In genomic region chr6:37511910-37512399, GRCh38 we compare ENCODE assay signal across 27 cellular contexts. TPM values are rescaled to one million over a fixed set of nuclear protein-coding genes. Genes with fewer than 3 reads are reported as not detected.
A peak's percentile ranks its signal among the peaks of the same experiment; 100 is the strongest.
DNase-seq lines count a peak whose midpoint lies in the region; ATAC-seq and TF ChIP-seq lines count a peak whose summit lies in the region.
"Had no signal": no experiment of that assay in that cellular context is flagged by ENCODE, and none has a peak within 500 bp of the region (broad histone marks: within the 10 kb centered on the region; RNA-seq: fewer than 3 reads in every experiment).

No MANE protein-coding gene starts in this region.

- POLR2A ChIA-PET in CD8-positive, alpha-beta memory T cell (lab: Charles Lee) = interaction anchor here (1.2 kb wide), 1 partner anchor 8 kb away, joined by 5 read pairs; no protein-coding TSS in a partner anchor
- POLR2A ChIA-PET in IMR-90 (lab: Charles Lee; ENCODE audit: unreplicated experiment) = no interaction called here

- H3K4me3 Mint-ChIP-seq in CD8-positive, alpha-beta memory T cell = peak overlapping the region in 1 of 7 donors; percentile 63
- H3K4me3 Mint-ChIP-seq: activated CD8-positive, alpha-beta T cell treated with anti-CD3 and anti-CD28 coated beads for 36 hours; activated naive CD8-positive, alpha-beta T cell treated with anti-CD3 and anti-CD28 coated beads, Interleukin-2, amount 10 ng/mL, durations not matched to agents 7 days and 5 days; natural killer cell; type B pancreatic cell had no signal

- ATAC-seq in IMR-90 (ENCODE audit: low read depth) (no peak), HG03342 (IDR thresholded peaks at IDR 0.05; ENCODE audit: unreplicated experiment) (no peak), upper lobe of right lung (no peak)
- ATAC-seq: activated CD8-positive, alpha-beta T cell treated with anti-CD3 and anti-CD28 coated beads for 36 hours; gastrocnemius medialis; natural killer cell; right cardiac atrium had no signal

- H3K27ac ChIP-seq in CD8-positive, alpha-beta memory T cell (ENCODE audit: low read depth, low read length) = no peak overlapping the region
- no peak overlapping the region for H3K27ac ChIP-seq in IMR-90 (ENCODE audit: insufficient read depth, low read length)
- no peak overlapping the region for H3K27ac ChIP-seq in trophoblast cell (ENCODE audit: low read depth, low read length)
- H3K27ac ChIP-seq in upper lobe of right lung = no peak overlapping the region
- H3K27ac ChIP-seq: gastrocnemius medialis, parathyroid adenoma had no signal

- H3K79me1 ChIP-seq in IMR-90 (ENCODE audit: low read depth in 1 of 2, low read length in 2 of 2) (no peaks in the 10 kb centered on the region), trophoblast cell (ENCODE audit: low read length) (no peaks in the 10 kb centered on the region)

- no peaks in the 10 kb centered on the region for H3K27me3 ChIP-seq in CD8-positive, alpha-beta memory T cell (ENCODE audit: insufficient read depth, low read length, poor library complexity, severe bottlenecking)
- peaks cover 58% of the 10 kb centered on the region for H3K27me3 ChIP-seq in IMR-90 (ENCODE audit: control insufficient read depth, insufficient read depth, low read length)
- H3K27me3 ChIP-seq in trophoblast cell (ENCODE audit: insufficient read depth, low read length) = no peaks in the 10 kb centered on the region
- peaks cover 21% of the 10 kb centered on the region for H3K27me3 ChIP-seq in upper lobe of right lung

- H3K27me3 Mint-ChIP-seq in CD8-positive, alpha-beta memory T cell = peaks cover 0 to 4% of the 10 kb centered on the region in 2 donors
- H3K27me3 Mint-ChIP-seq: activated CD8-positive, alpha-beta T cell treated with anti-CD3 and anti-CD28 coated beads for 36 hours had no signal

- peaks cover 85 to 97% (median 91%) of the 10 kb centered on the region in 3 donors for H3K4me1 Mint-ChIP-seq in CD8-positive, alpha-beta memory T cell

- no peak for TF ChIP-seq POLR2A in IMR-90 (IDR thresholded peaks at IDR 0.05; ENCODE audit: low read depth, low read length)

- H3K9me1 ChIP-seq in IMR-90 (ENCODE audit: insufficient read depth, low read length) = no peaks in the 10 kb centered on the region

- H4K91ac ChIP-seq in IMR-90 (ENCODE audit: insufficient read depth, low read depth, low read length) (no peak overlapping the region), trophoblast cell (ENCODE audit: low read depth, low read length) (no peak overlapping the region)

- no peaks in the 10 kb centered on the region for H3K9me3 ChIP-seq in CD8-positive, alpha-beta memory T cell (ENCODE audit: low read length)
- H3K9me3 ChIP-seq in IMR-90 (ENCODE audit: control insufficient read depth, insufficient read depth, low read length) = no peaks in the 10 kb centered on the region
- no peaks in the 10 kb centered on the region for H3K9me3 ChIP-seq in trophoblast cell (ENCODE audit: insufficient read depth, low read depth, low read length)
- no peaks in the 10 kb centered on the region for H3K9me3 ChIP-seq in upper lobe of right lung
- H3K9me3 ChIP-seq: gastrocnemius medialis had no signal

- in situ Hi-C loops in IMR-90 (cut with MboI; ENCODE audit: low sequenced_read_pairs) = no loop called here

- no peak overlapping the region for H2BK12ac ChIP-seq in trophoblast cell (ENCODE audit: low read length)

- H4K12ac ChIP-seq in trophoblast cell (ENCODE audit: low read depth, low read length) = no peak overlapping the region

- H2BK120ac ChIP-seq in IMR-90 (ENCODE audit: low read depth, low read length) = no peak overlapping the region
- H2BK120ac ChIP-seq in trophoblast cell (ENCODE audit: insufficient read depth, low read length, poor library complexity) = no peak overlapping the region

- intact Hi-C loops in IMR-90 (cut with micrococcal nuclease) (no loop called here), upper lobe of right lung (cut with DNase I) (no loop called here)

- CTCF ChIA-PET in CD8-positive, alpha-beta memory T cell (lab: Charles Lee) = interaction anchor here (1.4 to 1.6 kb wide), 3 partner anchors 9 to 23 kb away, joined by 3 to 6 read pairs (median 4); no protein-coding TSS in a partner anchor
- CTCF ChIA-PET in IMR-90 (lab: Yijun Ruan, JAX) = no interaction called here

- no peak overlapping the region for H3K14ac ChIP-seq in IMR-90 (replicated peaks; ENCODE audit: low read depth, low read length)
- no peak overlapping the region for H3K14ac ChIP-seq in trophoblast cell (ENCODE audit: low read length)

- H3K18ac ChIP-seq in IMR-90 (ENCODE audit: low read depth, low read length) (no peak overlapping the region), trophoblast cell (ENCODE audit: low read length) (no peak overlapping the region)

- H2BK15ac ChIP-seq in IMR-90 (ENCODE audit: low read depth, low read length) = no peak overlapping the region

- peaks cover 79% of the 10 kb centered on the region for H3K4me1 ChIP-seq in CD8-positive, alpha-beta memory T cell (ENCODE audit: insufficient read depth, low read length)
- peaks cover 3% of the 10 kb centered on the region; the same call in 1 of the 2 replicates for H3K4me1 ChIP-seq in IMR-90 (ENCODE audit: control insufficient read depth, insufficient read depth, low read length)
- H3K4me1 ChIP-seq in trophoblast cell (ENCODE audit: control insufficient read depth in 1 of 2, insufficient read depth in 2 of 2, low read length in 2 of 2) = peaks cover 17 to 18% of the 10 kb centered on the region in 2 experiments
- H3K4me1 ChIP-seq in upper lobe of right lung = no peaks in the 10 kb centered on the region
- H3K4me1 ChIP-seq: gastrocnemius medialis had no signal

- H3K23ac ChIP-seq in IMR-90 (ENCODE audit: low read depth, low read length) (no peak overlapping the region), trophoblast cell (ENCODE audit: low read length) (no peak overlapping the region)

- peaks cover 0 to 1% (median 0%) of the 10 kb centered on the region in 3 donors for H3K36me3 Mint-ChIP-seq in CD8-positive, alpha-beta memory T cell
- H3K36me3 Mint-ChIP-seq: activated naive CD8-positive, alpha-beta T cell treated with anti-CD3 and anti-CD28 coated beads, Interleukin-2, amount 10 ng/mL, durations not matched to agents 7 days and 5 days; natural killer cell; type B pancreatic cell had no signal

- dilution Hi-C loops in IMR-90 (cut with HindIII; ENCODE audit: low sequenced_read_pairs, unreplicated experiment) = no loop called here

- H4K8ac ChIP-seq in IMR-90 (ENCODE audit: low read depth in 2 of 2, low read length in 2 of 2) = no peak overlapping the region
- no peak overlapping the region for H4K8ac ChIP-seq in trophoblast cell (ENCODE audit: low read depth, low read length)

- H4K5ac ChIP-seq in IMR-90 (ENCODE audit: low read depth, low read length) = no peak overlapping the region

- H3K4me2 ChIP-seq in IMR-90 (ENCODE audit: low read depth, low read length) (no peak overlapping the region), trophoblast cell (ENCODE audit: low read length) (peak overlapping the region; percentile 5)

- no peak for DNase-seq in CD8-positive, alpha-beta memory T cell
- no peak for DNase-seq in IMR-90
- DNase-seq in trophoblast cell = no peak
- no peak for DNase-seq in HT-29 (ENCODE audit: low spot score)
- DNase-seq in upper lobe of right lung = no peak
- DNase-seq: activated CD4-positive, CD25-positive, alpha-beta regulatory T cell treated with anti-CD3 and anti-CD28 coated beads, Interleukin-2, amount 50 U/mL, for 72 hours; activated CD8-positive, alpha-beta T cell treated with anti-CD3 and anti-CD28 coated beads for 36 hours; activated effector memory CD4-positive, alpha-beta T cell treated with Interleukin-2 at 50 U/mL for 16 hours; activated naive CD8-positive, alpha-beta T cell treated with anti-CD3 and anti-CD28 coated beads, Interleukin-2, amount 10 ng/mL, durations not matched to agents 7 days and 5 days; C1 segment of cervical spinal cord; central memory CD4-positive, alpha-beta T cell; dermis blood vessel endothelial cell; gastrocnemius medialis; hypothalamus; KBM-7; midbrain; MM.1S; natural killer cell; NCI-H2081; NCI-H345; NCI-H82; right cardiac atrium; stimulated activated CD4-positive, alpha-beta T cell treated with anti-CD3 and anti-CD28 coated beads, Interleukin-4, amount 100 ng/mL, for 1 hour had no signal

- no peaks in the 10 kb centered on the region for H4K20me1 ChIP-seq in IMR-90 (ENCODE audit: insufficient read depth, low read length)

- H3K36me3 ChIP-seq in CD8-positive, alpha-beta memory T cell (ENCODE audit: insufficient read depth, low read length) = no peaks in the 10 kb centered on the region
- H3K36me3 ChIP-seq in IMR-90 (ENCODE audit: control insufficient read depth, insufficient read depth, low read length) (no peaks in the 10 kb centered on the region), trophoblast cell (ENCODE audit: control insufficient read depth in 1 of 2, insufficient read depth in 2 of 2, low read length in 2 of 2) (no peaks in the 10 kb centered on the region), upper lobe of right lung (no peaks in the 10 kb centered on the region)
- H3K36me3 ChIP-seq: gastrocnemius medialis had no signal

- H2BK5ac ChIP-seq in IMR-90 (ENCODE audit: low read depth, low read length, poor library complexity, severe bottlenecking) (no peak overlapping the region), trophoblast cell (ENCODE audit: low read depth, low read length, poor library complexity) (no peak overlapping the region)

- H3K79me2 ChIP-seq in trophoblast cell (ENCODE audit: control insufficient read depth, insufficient read depth, low read length, poor library complexity) = no peaks in the 10 kb centered on the region
- H3K79me2 ChIP-seq: parathyroid adenoma had no signal

- 20% methylated on average over 9 of the region's 16 CpGs; no CpG with 5 or more reads in 1 of the 2 experiments for WGBS in IMR-90 (ENCODE audit: extremely low coverage in 2 of 2, insufficient read length in 1 of 2), 2 experiments
- no CpG with 5 or more reads among the region's 16 CpGs for WGBS in trophoblast cell (ENCODE audit: extremely low coverage, insufficient coverage, insufficient read length)

- H2AFZ ChIP-seq in IMR-90 (replicated peaks; ENCODE audit: low read length, poor library complexity) = peak overlapping the region; percentile 61
- no peak overlapping the region for H2AFZ ChIP-seq in trophoblast cell (ENCODE audit: insufficient read depth, low read length, poor library complexity)
- H2AFZ ChIP-seq: parathyroid adenoma had no signal

- no peak overlapping the region for H3K9ac ChIP-seq in IMR-90 (ENCODE audit: low read depth, low read length)
- H3K9ac ChIP-seq in trophoblast cell (ENCODE audit: low read length) = no peak overlapping the region
- H3K9ac ChIP-seq: parathyroid adenoma had no signal

- H3K9me3 Mint-ChIP-seq in CD8-positive, alpha-beta memory T cell = no peaks in the 10 kb centered on the region
- H3K9me3 Mint-ChIP-seq: activated naive CD8-positive, alpha-beta T cell treated with anti-CD3 and anti-CD28 coated beads, Interleukin-2, amount 10 ng/mL, durations not matched to agents 7 days and 5 days; natural killer cell; type B pancreatic cell had no signal

- BruUV-seq in IMR-90 (replicated peaks; lab: Mats Ljungman, UMichigan) = no TSS peak

- no peak overlapping the region for H2AK5ac ChIP-seq in IMR-90 (ENCODE audit: low read depth, low read length)
- no peak overlapping the region for H2AK5ac ChIP-seq in trophoblast cell (ENCODE audit: low read length)

- H3K56ac ChIP-seq in IMR-90 (ENCODE audit: extremely low read depth, insufficient read depth, low read length) = no peak overlapping the region

- H3K4ac ChIP-seq in IMR-90 (ENCODE audit: low read depth, low read length) (no peak overlapping the region), trophoblast cell (ENCODE audit: low read depth, low read length) (no peak overlapping the region)

- H2AK9ac ChIP-seq in IMR-90 (replicated peaks; ENCODE audit: low read depth, low read length, poor library complexity) = no peak overlapping the region

- H3K27ac Mint-ChIP-seq in CD8-positive, alpha-beta memory T cell = peak overlapping the region; percentile 12 to 97 (median 65)
- H3K27ac Mint-ChIP-seq: activated CD8-positive, alpha-beta T cell treated with anti-CD3 and anti-CD28 coated beads for 36 hours; activated naive CD8-positive, alpha-beta T cell treated with anti-CD3 and anti-CD28 coated beads, Interleukin-2, amount 10 ng/mL, durations not matched to agents 7 days and 5 days; type B pancreatic cell had no signal

- no peak overlapping the region for H3K4me3 ChIP-seq in CD8-positive, alpha-beta memory T cell (ENCODE audit: low read length)
- H3K4me3 ChIP-seq in IMR-90 (ENCODE audit: insufficient read depth, low read depth, low read length) (no peak overlapping the region), iPS-11a (ENCODE audit: low read depth, low read length) (peak overlapping the region; percentile 13), trophoblast cell (ENCODE audit: low read depth, low read length) (no peak overlapping the region), upper lobe of right lung (no peak overlapping the region)
- H3K4me3 ChIP-seq: gastrocnemius medialis had no signal

- no peak overlapping the region for H2BK20ac ChIP-seq in IMR-90 (ENCODE audit: low read depth, low read length)

- TF ChIP-seq RAD21 in IMR-90 (IDR thresholded peaks at IDR 0.05; ENCODE audit: low read length) = no peak

- TF ChIP-seq CTCF in IMR-90 (conservative IDR thresholded peaks at IDR 0.05; ENCODE audit: low read depth, low read length) (no peak), upper lobe of right lung (IDR thresholded peaks at IDR 0.05) (no peak)

RNA-seq across cellular contexts. Expression of gene CCDC167, which starts 12.3 kb away (rescaled TPM):
- total RNA-seq in CD8-positive, alpha-beta memory T cell = 10 to 100 TPM; 79.5 to 86.3 TPM
- 181 TPM for polyA plus RNA-seq in CD8-positive, alpha-beta memory T cell
- 35.8 and 59.4 TPM in 2 replicates for total RNA-seq in IMR-90 (2012; rRNA removed)
- 78.2 and 96.8 TPM in 2 replicates for polyA plus RNA-seq in IMR-90 (2012; rRNA removed)
- 69.5 and 225 TPM in 2 replicates for polyA plus RNA-seq in IMR-90 (2012; cell fraction: cytosol; rRNA removed)
- polyA plus RNA-seq in IMR-90 (2012; cell fraction: nucleus; rRNA removed; ENCODE audit: low replicate concordance) = 17.6 and 35.1 TPM in 2 replicates
- 81.3 and 88.4 TPM in 2 replicates for polyA plus RNA-seq in trophoblast cell (2013)
- 29.9 and 35.7 TPM in 2 replicates for total RNA-seq in HT-29 (2014; rRNA removed; shearing (Covaris generic))
- total RNA-seq in upper lobe of right lung = 12.9 TPM
